ENCODE assay signal across 9 cellular contexts in the genomic region with DNA sequence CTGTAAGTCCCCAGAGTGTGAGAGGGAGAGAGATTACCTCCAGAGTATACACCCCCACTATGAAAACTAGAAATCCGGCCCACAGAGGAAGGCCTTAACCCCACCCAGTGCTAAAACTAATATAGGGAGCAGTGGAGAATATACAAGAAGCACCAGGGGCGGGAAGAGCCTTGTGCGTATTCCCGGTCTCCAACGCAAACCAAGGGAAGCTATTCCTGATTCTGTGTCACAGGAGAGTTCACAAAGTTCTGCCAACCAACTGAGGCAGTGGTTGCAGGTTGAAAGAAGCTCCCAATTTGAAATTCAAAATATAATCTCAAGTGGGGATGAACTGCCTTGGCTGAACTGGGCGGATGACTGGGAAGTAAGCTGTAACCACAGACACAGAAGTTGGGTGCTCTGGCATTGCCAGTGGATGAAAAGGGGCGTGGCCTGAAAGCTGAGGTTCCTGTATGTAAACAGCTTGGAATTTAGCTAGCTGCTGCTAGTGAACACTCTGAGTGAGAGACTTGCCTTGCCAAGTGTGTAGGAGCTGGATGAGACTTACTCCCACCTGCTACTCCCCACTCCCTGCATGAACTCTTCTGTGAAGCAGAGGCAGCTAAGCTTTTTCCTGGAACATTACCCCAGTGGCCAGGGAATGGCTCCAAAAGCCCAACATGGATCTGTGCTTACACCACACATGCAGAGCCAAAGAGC. TPM values are rescaled to one million over a fixed set of nuclear protein-coding genes. Genes with fewer than 3 reads are reported as not detected.
DNase-seq lines count a peak whose midpoint lies in the region; ATAC-seq, FAIRE-seq and TF ChIP-seq lines count a peak whose summit lies in the region.
"Had no signal": no experiment of that assay in that cellular context is flagged by ENCODE, and none has a peak within 500 bp of the region (broad histone marks: within the 10 kb centered on the region; RNA-seq: fewer than 3 reads in every experiment).

No MANE protein-coding gene starts in this region.

- H2AFZ ChIP-seq in neuronal stem cell (ENCODE audit: low read length), result no peak overlapping the region

- no peak overlapping the region for H4K8ac ChIP-seq in neuronal stem cell (ENCODE audit: low read depth, low read length)

- H2BK5ac ChIP-seq in neuronal stem cell (ENCODE audit: low read length), result no peak overlapping the region

- H2AK5ac ChIP-seq in neuronal stem cell (ENCODE audit: low read depth, low read length), result no peak overlapping the region

- no peak overlapping the region for H3K4ac ChIP-seq in neuronal stem cell (ENCODE audit: low read length)

- peak overlapping the region; percentile 15 for H3K18ac ChIP-seq in neuronal stem cell (ENCODE audit: low read length)

- peaks cover 0 to 14% of the 10 kb centered on the region in 2 donors for H3K9me3 ChIP-seq in neuronal stem cell (replicated peaks in 1 of 2; ENCODE audit: control insufficient read depth in 2 of 2, insufficient read depth in 1 of 2, low read depth in 1 of 2, low read length in 2 of 2)

- H3K14ac ChIP-seq in neuronal stem cell (ENCODE audit: low read length), result no peak overlapping the region

- H3K9ac ChIP-seq in neuronal stem cell (ENCODE audit: low read depth, low read length, poor library complexity), result peak overlapping the region; percentile 7

- no peak for FAIRE-seq in frontal cortex (lab: Jason Lieb, UNC)

- no peaks in the 10 kb centered on the region for H3K27me3 ChIP-seq in neuronal stem cell (ENCODE audit: control insufficient read depth in 3 of 3, insufficient read depth in 3 of 3, low read depth in 1 of 3, low read length in 3 of 3)

- CTCF ChIA-PET in GM10248 (lab: Yijun Ruan, JAX), result interaction anchor here (0.8 to 2.7 kb wide), 3 partner anchors 10 to 75 kb away, joined by 3 to 12 read pairs (median 5); no protein-coding TSS in a partner anchor

- H3K27ac ChIP-seq in neuronal stem cell (replicated peaks; ENCODE audit: low read length), result no peak overlapping the region

- no CpG with 5 or more reads among the region's 7 CpGs for WGBS in neuronal stem cell (ENCODE audit: extremely low coverage in 2 of 2, insufficient read length in 2 of 2, insufficient replicate concordance in 1 of 2), 2 donors

- POLR2A ChIA-PET in GM10248 (lab: Yijun Ruan, JAX), result interaction anchor here (0.6 kb wide), 1 partner anchor 346 kb away, joined by 9 read pairs; no protein-coding TSS in a partner anchor

- no peak for ATAC-seq in GM19455 (IDR thresholded peaks at IDR 0.05; ENCODE audit: unreplicated experiment)
- ATAC-seq: stimulated activated naive B cell treated with anti-CD40 and anti-IgM and Interleukin-4, amounts not matched to agents 10 μg/mL and 1 μg/mL and 100 μg/mL, for 72 hours had no signal

- peaks cover 0 to 1% of the 10 kb centered on the region in 2 donors for H3K4me1 ChIP-seq in neuronal stem cell (ENCODE audit: control insufficient read depth in 2 of 2, insufficient read depth in 1 of 2, low read depth in 1 of 2, low read length in 2 of 2)

- TF ChIP-seq CTCF in GM10248 (IDR thresholded peaks at IDR 0.05; ENCODE audit: control extremely low read depth, extremely low read depth, low read depth, missing control alignments), result no peak

- H2BK120ac ChIP-seq in neuronal stem cell (ENCODE audit: low read depth, low read length), result no peak overlapping the region

- H3K79me1 ChIP-seq in neuronal stem cell (ENCODE audit: low read depth, low read length), result peaks cover 5% of the 10 kb centered on the region

- H3K4me3 ChIP-seq in neuronal stem cell (ENCODE audit: low read length in 2 of 2), result no peak overlapping the region

- DNase-seq in DMS79 (lab: John Stamatoyannopoulos, UW) (peak; percentile 33), NCI-H524 treated with DMSO at 0.1 percent for 48 hours (lab: John Stamatoyannopoulos, UW) (peak; percentile 4), fibroblast of peridontal ligament (ENCODE audit: extremely low read depth) (peak; percentile 64), neuronal stem cell (ENCODE audit: low spot score) (no peak), frontal cortex (ENCODE audit: low spot score in 2 of 2) (no peak), NCI-H510A treated with DMSO at 0.1 percent for 48 hours (lab: John Stamatoyannopoulos, UW) (no peak), GM10248 (ENCODE audit: extremely low spot score) (no peak)
- DNase-seq: stimulated activated naive B cell treated with anti-CD40 and anti-IgM and Interleukin-4, amounts not matched to agents 10 μg/mL and 1 μg/mL and 100 μg/mL, for 72 hours had no signal

- no peak overlapping the region for H2BK15ac ChIP-seq in neuronal stem cell (ENCODE audit: low read length)

- no peak overlapping the region for H3K23ac ChIP-seq in neuronal stem cell (ENCODE audit: low read depth, low read length, poor library complexity)

- H3K4me2 ChIP-seq in neuronal stem cell (ENCODE audit: insufficient read depth, low read length, poor library complexity, severe bottlenecking), result no peak overlapping the region

- no peak overlapping the region for H2BK12ac ChIP-seq in neuronal stem cell (ENCODE audit: low read length)

- H4K91ac ChIP-seq in neuronal stem cell (ENCODE audit: low read depth, low read length, poor library complexity), result no peak overlapping the region

- H3K36me3 ChIP-seq in neuronal stem cell (replicated peaks in 1 of 2; ENCODE audit: control insufficient read depth in 2 of 2, insufficient read depth in 2 of 2, low read length in 2 of 2), result peaks cover 0 to 2% of the 10 kb centered on the region in 2 donors

RNA-seq across cellular contexts. Expression of a gene that starts 32.7 kb away (rescaled TPM):
- 22.2 TPM for polyA plus RNA-seq in neuronal stem cell (2013, experiment 1 of 2)
- 22.4 TPM for polyA plus RNA-seq in neuronal stem cell (2013, experiment 2 of 2)
- total RNA-seq in frontal cortex, result 141 TPM

Comparison
In these comparisons a context has a peak if more than half of its experiments do, and no peak if none do; other contexts are left out.
1. DNase-seq: peak in DMS79 (single experiment), NCI-H524 treated with DMSO at 0.1 percent for 48 hours (single experiment) and fibroblast of peridontal ligament (single experiment); none in neuronal stem cell (single experiment), frontal cortex (0 of 2), NCI-H510A treated with DMSO at 0.1 percent for 48 hours (single experiment) and GM10248 (single experiment).